12 cellular contexts compared by ENCODE assay signal in the genomic region with DNA sequence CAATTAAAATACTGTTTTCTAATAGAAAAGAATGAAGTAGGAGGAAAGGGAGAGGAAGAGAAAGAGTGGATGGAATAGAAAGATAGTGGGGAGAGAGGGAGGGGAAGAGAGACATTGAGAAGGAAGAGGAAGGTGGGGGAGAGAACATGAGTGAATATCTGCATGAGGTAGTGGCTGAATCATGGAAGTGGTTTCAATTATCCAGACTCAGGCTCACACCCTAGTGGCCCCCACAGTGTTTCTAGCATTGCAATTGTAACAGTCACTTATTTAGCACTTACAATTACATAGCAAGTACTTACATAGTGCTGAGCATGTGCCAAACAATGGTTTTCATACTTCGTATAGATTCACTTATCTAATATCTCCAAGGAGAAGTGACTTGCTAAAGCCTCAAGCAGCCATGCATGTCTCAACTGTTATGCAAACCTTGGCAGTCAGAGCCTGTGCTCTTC.
DNase-seq lines count a peak whose midpoint lies in the region; ATAC-seq and TF ChIP-seq lines count a peak whose summit lies in the region.
"Had no signal": no experiment of that assay in that cellular context is flagged by ENCODE, and none has a peak within 500 bp of the region (broad histone marks: within the 10 kb centered on the region; RNA-seq: fewer than 3 reads in every experiment).

No MANE protein-coding gene starts in this region.

- no peaks in the 10 kb centered on the region for H3K27me3 Mint-ChIP-seq in MCF 10A (ENCODE audit: insufficient read depth, unreplicated experiment)

- TF ChIP-seq CTCF in MCF 10A (IDR thresholded peaks at IDR 0.05; ENCODE audit: unreplicated experiment) (no peak), breast epithelium (IDR thresholded peaks at IDR 0.05) (no peak), RWPE2 (IDR thresholded peaks at IDR 0.05; ENCODE audit: poor library complexity, severe bottlenecking) (no peak), suprapubic skin (IDR thresholded peaks at IDR 0.05) (no peak)

- H3K4me3 ChIP-seq in breast epithelium (no peak overlapping the region), RWPE2 (ENCODE audit: severe bottlenecking) (no peak overlapping the region), suprapubic skin (no peak overlapping the region)
- H3K4me3 ChIP-seq: body of pancreas, gastroesophageal sphincter had no signal

- H3K4me3 Mint-ChIP-seq in MCF 10A (ENCODE audit: unreplicated experiment): no peak overlapping the region

- H3K9me3 Mint-ChIP-seq in MCF 10A (ENCODE audit: unreplicated experiment): no peaks in the 10 kb centered on the region

- H3K4me1 ChIP-seq in breast epithelium (no peaks in the 10 kb centered on the region), RWPE2 (ENCODE audit: insufficient read depth, poor library complexity, severe bottlenecking) (peaks cover 33% of the 10 kb centered on the region), suprapubic skin (peaks cover 30% of the 10 kb centered on the region)
- H3K4me1 ChIP-seq: body of pancreas had no signal

- POLR2A ChIA-PET in MCF 10A (lab: Yijun Ruan, JAX): interaction anchor here (0.6 to 1.7 kb wide), 6 partner anchors 10 to 121 kb away, joined by 3 to 5 read pairs (median 4); no protein-coding TSS in a partner anchor

- TF ChIP-seq POLR2A in breast epithelium (IDR thresholded peaks at IDR 0.05) (no peak), suprapubic skin (IDR thresholded peaks at IDR 0.05) (no peak)

- peaks cover 75% of the 10 kb centered on the region for H3K36me3 Mint-ChIP-seq in MCF 10A (ENCODE audit: insufficient read depth, unreplicated experiment)

- H3K27ac ChIP-seq in breast epithelium: peak overlapping the region in 1 of 2 donors; percentile 22
- H3K27ac ChIP-seq in RWPE2 (ENCODE audit: poor library complexity, severe bottlenecking): peak overlapping the region; percentile 74
- peak overlapping the region; percentile 53 for H3K27ac ChIP-seq in suprapubic skin
- H3K27ac ChIP-seq: body of pancreas, gastroesophageal sphincter had no signal

- TF ChIP-seq EP300 in suprapubic skin (IDR thresholded peaks at IDR 0.05): no peak

- 45% methylated on average over 1 of the region's 1 CpG for WGBS in suprapubic skin

- intact Hi-C loops in MCF 10A (cut with micrococcal nuclease) (no loop called here), breast epithelium (cut with DNase I; ENCODE audit: low total_unique reads) (no loop called here)

- no TSS peak for BruUV-seq in MCF 10A (replicated peaks; lab: Mats Ljungman, UMichigan)

- ATAC-seq in RWPE2 (ENCODE audit: low read depth) (no peak), GM21825 (IDR thresholded peaks at IDR 0.05; ENCODE audit: unreplicated experiment) (no peak), HG02623 (IDR thresholded peaks at IDR 0.05; ENCODE audit: unreplicated experiment) (no peak)
- ATAC-seq: gastroesophageal sphincter had no signal

- DNase-seq in MCF 10A (ENCODE audit: unreplicated experiment): peak; percentile 19
- DNase-seq in breast epithelium (ENCODE audit: low spot score in 2 of 2): no peak
- DNase-seq in RWPE2 (ENCODE audit: low spot score): no peak
- DNase-seq in fibroblast of gingiva (ENCODE audit: low read depth): peak; percentile 17
- DNase-seq in suprapubic skin (ENCODE audit: low spot score in 2 of 2): no peak
- DNase-seq in activated CD4-positive, alpha-beta T cell treated with anti-CD3 and anti-CD28 coated beads, Interleukin-2, amount 50 U/mL, for 48 hours: no peak
- DNase-seq: body of pancreas, NCI-H1417 treated with DMSO at 0.1 percent for 48 hours, SIG-M5 had no signal

- H3K27ac Mint-ChIP-seq in MCF 10A (ENCODE audit: low read depth, unreplicated experiment): no peak overlapping the region

- H3K9me3 ChIP-seq in breast epithelium (no peaks in the 10 kb centered on the region), RWPE2 (ENCODE audit: severe bottlenecking) (no peaks in the 10 kb centered on the region), suprapubic skin (no peaks in the 10 kb centered on the region)
- H3K9me3 ChIP-seq: body of pancreas, gastroesophageal sphincter had no signal

- H3K36me3 ChIP-seq in breast epithelium (no peaks in the 10 kb centered on the region), RWPE2 (ENCODE audit: low read depth) (peaks cover 78% of the 10 kb centered on the region), suprapubic skin (peaks cover 50% of the 10 kb centered on the region)

- H3K27me3 ChIP-seq in breast epithelium (no peaks in the 10 kb centered on the region), RWPE2 (ENCODE audit: insufficient read depth, poor library complexity, severe bottlenecking) (no peaks in the 10 kb centered on the region), suprapubic skin (no peaks in the 10 kb centered on the region)
- H3K27me3 ChIP-seq: body of pancreas, gastroesophageal sphincter had no signal

- H3K4me1 Mint-ChIP-seq in MCF 10A (ENCODE audit: insufficient read depth, unreplicated experiment): peaks cover 27% of the 10 kb centered on the region

- CTCF ChIA-PET in MCF 10A (lab: Yijun Ruan, JAX): interaction anchor here (1.5 to 2.7 kb wide), 3 partner anchors 9 to 121 kb away, joined by 8 to 17 read pairs (median 9); no protein-coding TSS in a partner anchor

Comparison
In these comparisons a context has a peak if more than half of its experiments do, and no peak if none do; other contexts are left out.
1. DNase-seq: peak in MCF 10A (single experiment) and fibroblast of gingiva (single experiment); none in breast epithelium (0 of 2), RWPE2 (single experiment), suprapubic skin (0 of 2) and activated CD4-positive, alpha-beta T cell treated with anti-CD3 and anti-CD28 coated beads, Interleukin-2, amount 50 U/mL, for 48 hours (0 of 2).